17 cellular contexts compared by ENCODE assay signal in genomic region chr1:168676029-168676812, GRCh38. TPM values are rescaled to one million over a fixed set of nuclear protein-coding genes. Genes with fewer than 3 reads are reported as not detected.
"Had no signal": no experiment of that assay in that cellular context is flagged by ENCODE, and none has a peak within 500 bp of the region (broad histone marks: within the 10 kb centered on the region; RNA-seq: fewer than 3 reads in every experiment).

No MANE protein-coding gene starts in this region.

- H3K27me3 ChIP-seq: ascending aorta, upper lobe of right lung had no signal

- ATAC-seq: activated CD4-positive, alpha-beta T cell treated with anti-CD3 and anti-CD28 coated beads for 36 hours; esophagus mucosa; left ventricle myocardium superior; natural killer cell treated with Interleukin-12 subunit alpha and Interleukin-12 subunit beta and Interleukin-15 and Interleukin-18, amount 100 ng/mL, for 72 hours; T-helper 17 cell; upper lobe of right lung had no signal

- H3K4me3 Mint-ChIP-seq: activated CD4-positive, alpha-beta memory T cell treated with anti-CD3 and anti-CD28 coated beads for 36 hours; activated CD4-positive, alpha-beta T cell treated with anti-CD3 and anti-CD28 coated beads for 36 hours; activated naive CD4-positive, alpha-beta T cell treated with anti-CD3 and anti-CD28 coated beads, Interleukin-2, amount 10 ng/mL, durations not matched to agents 7 days and 5 days; activated T-cell treated with anti-CD3 and anti-CD28 coated beads, Interleukin-2, amount 50 U/mL, for 24 hours; natural killer cell treated with Interleukin-12 subunit alpha and Interleukin-12 subunit beta and Interleukin-15 and Interleukin-18, amount 100 ng/mL, for 72 hours; T-helper 17 cell had no signal

- H3K27me3 Mint-ChIP-seq: activated naive CD4-positive, alpha-beta T cell treated with anti-CD3 and anti-CD28 coated beads, Interleukin-2, amount 10 ng/mL, durations not matched to agents 7 days and 5 days; T-helper 17 cell had no signal

- H3K4me1 Mint-ChIP-seq: activated CD4-positive, alpha-beta T cell treated with anti-CD3 and anti-CD28 coated beads for 36 hours; activated naive CD4-positive, alpha-beta T cell treated with anti-CD3 and anti-CD28 coated beads, Interleukin-2, amount 10 ng/mL, durations not matched to agents 7 days and 5 days; T-helper 17 cell had no signal

- H3K36me3 ChIP-seq: ascending aorta, upper lobe of right lung, WERI-Rb-1 had no signal

- DNase-seq: activated CD4-positive, alpha-beta memory T cell treated with anti-CD3 and anti-CD28 coated beads for 36 hours; activated CD4-positive, alpha-beta T cell treated with anti-CD3 and anti-CD28 coated beads for 36 hours; activated naive CD4-positive, alpha-beta T cell treated with anti-CD3 and anti-CD28 coated beads, Interleukin-2, amount 10 ng/mL, durations not matched to agents 7 days and 5 days; activated T-cell treated with anti-CD3 and anti-CD28 coated beads, Interleukin-2, amount 50 U/mL, for 24 hours; glutamatergic neuron; left ventricle myocardium superior; mesendoderm; stimulated activated CD4-positive, alpha-beta T cell treated with anti-CD3 and anti-CD28 coated beads, Interleukin-4, amount 100 ng/mL, for 1 hour; stimulated activated naive CD4-positive, alpha-beta T cell treated with Interleukin-2 at 50 U/mL for 16 hours; T-helper 17 cell; upper lobe of right lung; WERI-Rb-1 had no signal

- H3K9me3 ChIP-seq: ascending aorta, upper lobe of right lung had no signal

- H3K9me3 Mint-ChIP-seq: activated CD4-positive, alpha-beta memory T cell treated with anti-CD3 and anti-CD28 coated beads for 36 hours; activated naive CD4-positive, alpha-beta T cell treated with anti-CD3 and anti-CD28 coated beads, Interleukin-2, amount 10 ng/mL, durations not matched to agents 7 days and 5 days had no signal

- H3K27ac ChIP-seq: ascending aorta, upper lobe of right lung, WERI-Rb-1 had no signal

- H3K4me3 ChIP-seq: ascending aorta, upper lobe of right lung had no signal

- H3K4me1 ChIP-seq: ascending aorta, upper lobe of right lung had no signal

- H3K27ac Mint-ChIP-seq: activated CD4-positive, alpha-beta memory T cell treated with anti-CD3 and anti-CD28 coated beads for 36 hours; activated CD4-positive, alpha-beta T cell treated with anti-CD3 and anti-CD28 coated beads for 36 hours; activated naive CD4-positive, alpha-beta T cell treated with anti-CD3 and anti-CD28 coated beads, Interleukin-2, amount 10 ng/mL, durations not matched to agents 7 days and 5 days; activated T-cell treated with anti-CD3 and anti-CD28 coated beads, Interleukin-2, amount 50 U/mL, for 24 hours; natural killer cell treated with Interleukin-12 subunit alpha and Interleukin-12 subunit beta and Interleukin-15 and Interleukin-18, amount 100 ng/mL, for 72 hours; T-helper 17 cell had no signal

- H3K36me3 Mint-ChIP-seq: activated CD4-positive, alpha-beta memory T cell treated with anti-CD3 and anti-CD28 coated beads for 36 hours; activated naive CD4-positive, alpha-beta T cell treated with anti-CD3 and anti-CD28 coated beads, Interleukin-2, amount 10 ng/mL, durations not matched to agents 7 days and 5 days had no signal

RNA-seq across cellular contexts. Expression of gene DPT, which starts 52.8 kb away (rescaled TPM):
- total RNA-seq: activated CD4-positive, alpha-beta memory T cell treated with anti-CD3 and anti-CD28 coated beads for 36 hours; activated CD4-positive, alpha-beta T cell treated with anti-CD3 and anti-CD28 coated beads for 36 hours; kidney epithelial cell; natural killer cell treated with Interleukin-12 subunit alpha and Interleukin-12 subunit beta and Interleukin-15 and Interleukin-18, amount 100 ng/mL, for 72 hours; renal cortical epithelial cell; T-helper 17 cell had no signal
